Comparison of ENCODE assay signal across 27 cellular contexts in genomic region chr3:48280883-48281282, GRCh38. TPM values are rescaled to one million over a fixed set of nuclear protein-coding genes. Genes with fewer than 3 reads are reported as not detected.
"Had no signal": no experiment of that assay in that cellular context is flagged by ENCODE, and none has a peak within 500 bp of the region (broad histone marks: within the 10 kb centered on the region; RNA-seq: fewer than 3 reads in every experiment).

No MANE protein-coding gene starts in this region.

- H3K36me3 ChIP-seq: colonic mucosa, heart left ventricle, ovary, stomach, thoracic aorta, transverse colon had no signal

- H3K27ac ChIP-seq: colonic mucosa, heart left ventricle, ovary, stomach, thoracic aorta, transverse colon had no signal

- H3K9me3 Mint-ChIP-seq: endodermal cell; naive thymus-derived CD8-positive, alpha-beta T cell had no signal

- H3K4me1 ChIP-seq: colonic mucosa, heart left ventricle, stomach, transverse colon had no signal

- H3K27ac Mint-ChIP-seq: endodermal cell had no signal

- DNase-seq: colonic mucosa; dermis blood vessel endothelial cell; endodermal cell; erythroblast; heart left ventricle; hypothalamus; kidney glomerular epithelial cell; mucosa of descending colon; naive thymus-derived CD8-positive, alpha-beta T cell; ovary; right cardiac atrium; small intestine; stimulated activated CD4-positive, alpha-beta T cell treated with anti-CD3 and anti-CD28 coated beads, Interleukin-12 subunit alpha, Interleukin-12 subunit beta, amount 100 ng/mL, for 4 hours; stimulated activated naive CD4-positive, alpha-beta T cell; stomach; substantia nigra; transverse colon had no signal

- H3K36me3 Mint-ChIP-seq: naive thymus-derived CD8-positive, alpha-beta T cell had no signal

- H3K27me3 ChIP-seq: colonic mucosa, heart left ventricle, ovary, stomach, transverse colon had no signal

- H3K9me3 ChIP-seq: colonic mucosa, heart left ventricle, mucosa of descending colon, ovary, stomach, thoracic aorta, transverse colon had no signal

- ATAC-seq: heart left ventricle; left lobe of liver; mucosa of descending colon; naive thymus-derived CD8-positive, alpha-beta T cell; right cardiac atrium had no signal

- FAIRE-seq: endothelial cell of umbilical vein, frontal cortex, islet of Langerhans had no signal

- H3K4me3 ChIP-seq: colonic mucosa, heart left ventricle, mucosa of descending colon, ovary, stomach, thoracic aorta, transverse colon had no signal

- H3K4me3 Mint-ChIP-seq: endodermal cell; naive thymus-derived CD8-positive, alpha-beta T cell; neural crest cell had no signal

RNA-seq across cellular contexts. Expression of gene SPINK8, which starts 52.6 kb away (rescaled TPM):
- total RNA-seq: colonic mucosa; dermis blood vessel endothelial cell; endodermal cell; endothelial cell of umbilical vein; frontal cortex; glomerular endothelial cell; heart left ventricle; left lobe of liver; lower leg skin; mammary epithelial cell; mucosa of descending colon; naive thymus-derived CD8-positive, alpha-beta T cell; neural crest cell; ovary; posterior vena cava; right cardiac atrium; stomach; thoracic aorta; transverse colon had no signal
- polyA plus RNA-seq: endothelial cell of umbilical vein; heart left ventricle; mammary epithelial cell; naive thymus-derived CD8-positive, alpha-beta T cell; ovary; right cardiac atrium; small intestine; stomach had no signal

RNA-seq across cellular contexts. Expression of gene CAMP, which starts 57.6 kb away (rescaled TPM):
- total RNA-seq: colonic mucosa; dermis blood vessel endothelial cell; endodermal cell; endothelial cell of umbilical vein; frontal cortex; glomerular endothelial cell; mucosa of descending colon; naive thymus-derived CD8-positive, alpha-beta T cell; neural crest cell; posterior vena cava; thoracic aorta; transverse colon had no signal
- polyA plus RNA-seq: endothelial cell of umbilical vein; naive thymus-derived CD8-positive, alpha-beta T cell had no signal
